9 cellular contexts compared by ENCODE assay signal in the genomic region with DNA sequence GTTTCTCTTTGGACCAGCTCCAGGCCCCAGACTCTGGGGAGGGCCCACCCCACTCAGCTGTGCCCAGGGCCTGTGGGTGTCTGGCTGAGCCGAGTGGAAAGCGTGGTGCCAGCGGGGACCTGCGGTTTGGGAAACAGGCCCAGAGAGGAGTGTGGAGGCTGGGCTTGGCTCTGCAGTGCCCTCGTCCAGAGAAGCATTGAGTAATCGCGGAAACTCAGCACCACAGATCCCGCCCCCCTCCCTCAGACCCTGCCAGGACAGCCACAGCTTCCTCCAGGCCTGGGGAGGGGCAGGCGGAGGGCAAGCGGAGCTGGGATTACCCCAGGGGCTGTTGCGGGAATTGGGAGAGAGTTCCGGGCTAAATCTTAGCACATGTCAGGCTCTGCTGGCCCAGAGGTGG. TPM values are rescaled to one million over a fixed set of nuclear protein-coding genes. Genes with fewer than 3 reads are reported as not detected.
DNase-seq lines count a peak whose midpoint lies in the region; ATAC-seq and TF ChIP-seq lines count a peak whose summit lies in the region.
"Had no signal": no experiment of that assay in that cellular context is flagged by ENCODE, and none has a peak within 500 bp of the region (broad histone marks: within the 10 kb centered on the region; RNA-seq: fewer than 3 reads in every experiment).

No MANE protein-coding gene starts in this region.

- no peaks in the 10 kb centered on the region for H3K4me1 Mint-ChIP-seq in activated CD4-positive, alpha-beta memory T cell treated with anti-CD3 and anti-CD28 coated beads for 36 hours (ENCODE audit: low read depth)
- peaks cover 4% of the 10 kb centered on the region for H3K4me1 Mint-ChIP-seq in type B pancreatic cell (ENCODE audit: unreplicated experiment)

- no peaks in the 10 kb centered on the region for H3K36me3 ChIP-seq in mucosa of stomach (ENCODE audit: control insufficient read depth, insufficient read depth, low read length)

- intact Hi-C loops in activated CD4-positive, alpha-beta memory T cell treated with anti-CD3 and anti-CD28 coated beads for 36 hours (cut with micrococcal nuclease), result no loop called here

- H3K27ac Mint-ChIP-seq in activated CD4-positive, alpha-beta memory T cell treated with anti-CD3 and anti-CD28 coated beads for 36 hours, result no peak overlapping the region
- no peak overlapping the region for H3K27ac Mint-ChIP-seq in type B pancreatic cell

- TF ChIP-seq CTCF in type B pancreatic cell (conservative IDR thresholded peaks at IDR 0.05), result no peak

- ATAC-seq in GM18873 (IDR thresholded peaks at IDR 0.05; ENCODE audit: low FRiP score, unreplicated experiment), result no peak

- DNase-seq in ELF-1 (ENCODE audit: low read depth, low spot score), result peak; percentile 88
- peak; percentile 92 for DNase-seq in epidermal melanocyte (ENCODE audit: insufficient read length, low spot score)
- no peak for DNase-seq in DMS79 (lab: John Stamatoyannopoulos, UW)
- DNase-seq in activated CD4-positive, alpha-beta memory T cell treated with anti-CD3 and anti-CD28 coated beads for 36 hours, result no peak
- no peak for DNase-seq in type B pancreatic cell (ENCODE audit: extremely low spot score, unreplicated experiment)

- H3K4me3 Mint-ChIP-seq in activated CD4-positive, alpha-beta memory T cell treated with anti-CD3 and anti-CD28 coated beads for 36 hours, result no peak overlapping the region
- no peak overlapping the region for H3K4me3 Mint-ChIP-seq in type B pancreatic cell
- H3K4me3 Mint-ChIP-seq: nephron had no signal

- CTCF ChIA-PET in activated CD4-positive, alpha-beta memory T cell treated with anti-CD3 and anti-CD28 coated beads for 36 hours (lab: Charles Lee), result interaction anchor here (0.6 to 8.0 kb wide), 2 partner anchors 52 to 61 kb away, joined by 3 to 209 read pairs; partner anchors contain the start of genes INPP5K and SLC43A2

- POLR2A ChIA-PET in activated CD4-positive, alpha-beta memory T cell treated with anti-CD3 and anti-CD28 coated beads for 36 hours (lab: Charles Lee), result interaction anchor here (0.6 to 0.7 kb wide), 2 partner anchors 72 to 762 kb away, joined by 3 read pairs; partner anchors contain the start of gene RILP

- no peaks in the 10 kb centered on the region for H3K36me3 Mint-ChIP-seq in activated CD4-positive, alpha-beta memory T cell treated with anti-CD3 and anti-CD28 coated beads for 36 hours
- H3K36me3 Mint-ChIP-seq in type B pancreatic cell, result no peaks in the 10 kb centered on the region

- H3K9me3 Mint-ChIP-seq in activated CD4-positive, alpha-beta memory T cell treated with anti-CD3 and anti-CD28 coated beads for 36 hours, result no peaks in the 10 kb centered on the region
- H3K9me3 Mint-ChIP-seq in type B pancreatic cell, result no peaks in the 10 kb centered on the region
- H3K9me3 Mint-ChIP-seq: nephron had no signal

- H3K9me3 ChIP-seq in mucosa of stomach (ENCODE audit: control insufficient read depth, low read length), result no peaks in the 10 kb centered on the region

- H3K4me3 ChIP-seq in mucosa of stomach (ENCODE audit: low read length), result no peak overlapping the region

- H3K4me1 ChIP-seq in mucosa of stomach (ENCODE audit: control insufficient read depth, insufficient read depth, low read length), result peaks cover 47% of the 10 kb centered on the region

- peak overlapping the region; percentile 11 for H3K9ac ChIP-seq in mucosa of stomach (ENCODE audit: low read length)

- no peaks in the 10 kb centered on the region for H3K27me3 Mint-ChIP-seq in activated CD4-positive, alpha-beta memory T cell treated with anti-CD3 and anti-CD28 coated beads for 36 hours
- H3K27me3 Mint-ChIP-seq in type B pancreatic cell, result no peaks in the 10 kb centered on the region

- no peaks in the 10 kb centered on the region for H3K27me3 ChIP-seq in mucosa of stomach (ENCODE audit: control insufficient read depth, insufficient read depth, low read length)

TF ChIP-seq in PFSK-1, 5 proteins besides CTCF, POLR2A, EP300 and RAD21:
- peak; percentile 39 for TF ChIP-seq FOXP2 (optimal IDR thresholded peaks at IDR 0.05; ENCODE audit: borderline replicate concordance, extremely low read depth, extremely low read length, insufficient read depth)
- no peak; the same call in 1 of the 2 replicates for TF ChIP-seq POLR2AphosphoS5 (IDR thresholded peaks at IDR 0.05; ENCODE audit: low read depth, low read length)

RNA-seq across cellular contexts. Expression of gene PITPNA, which starts 14.6 kb away (rescaled TPM):
- polyA plus RNA-seq in PFSK-1 (2012; ENCODE audit: insufficient read length, low read depth), result 90.3 TPM
- 10 to 100 TPM; 42.6 to 43.3 TPM for total RNA-seq in activated CD4-positive, alpha-beta memory T cell treated with anti-CD3 and anti-CD28 coated beads for 36 hours
- total RNA-seq in type B pancreatic cell (ENCODE audit: low replicate concordance), result 64.5 and 76.1 TPM in 2 replicates

RNA-seq across cellular contexts. Expression of gene SLC43A2, which starts 51.4 kb away (rescaled TPM):
- polyA plus RNA-seq in PFSK-1 (2012; ENCODE audit: insufficient read length, low read depth), result 19.0 TPM
- 1 to 10 TPM; 2.0 to 2.2 TPM for total RNA-seq in activated CD4-positive, alpha-beta memory T cell treated with anti-CD3 and anti-CD28 coated beads for 36 hours
- total RNA-seq in type B pancreatic cell (ENCODE audit: low replicate concordance), result 23.5 and 28.6 TPM in 2 replicates

Comparison
In these comparisons a context has a peak if more than half of its experiments do, and no peak if none do; other contexts are left out.
1. DNase-seq: peak in ELF-1 (single experiment) and epidermal melanocyte (single experiment); none in DMS79 (single experiment), activated CD4-positive, alpha-beta memory T cell treated with anti-CD3 and anti-CD28 coated beads for 36 hours (single experiment) and type B pancreatic cell (single experiment).